ENCODE assay signal across 26 cellular contexts in genomic region chr10:127962205-127962604, GRCh38. TPM values are rescaled to one million over a fixed set of nuclear protein-coding genes. Genes with fewer than 3 reads are reported as not detected.
A peak's percentile ranks its signal among the peaks of the same experiment; 100 is the strongest.
DNase-seq lines count a peak whose midpoint lies in the region; ATAC-seq, FAIRE-seq and TF ChIP-seq lines count a peak whose summit lies in the region.
"Had no signal": no experiment of that assay in that cellular context is flagged by ENCODE, and none has a peak within 500 bp of the region (broad histone marks: within the 10 kb centered on the region; RNA-seq: fewer than 3 reads in every experiment).

No MANE protein-coding gene starts in this region.

- H3K79me2 ChIP-seq in H1 (ENCODE audit: control insufficient read depth in 1 of 2, insufficient read depth in 2 of 2, low read length in 2 of 2) = no peaks in the 10 kb centered on the region

- no peak overlapping the region; the same call in 1 of the 2 replicates for H2AFZ ChIP-seq in H1 (ENCODE audit: low read length)
- H2AFZ ChIP-seq: PC-9 had no signal

- TF ChIP-seq POLR2A in Peyer's patch (IDR thresholded peaks at IDR 0.05) (no peak), H1 (IDR thresholded peaks at IDR 0.05; ENCODE audit: control extremely low read depth in 1 of 2, low read depth in 2 of 2, low read length in 2 of 2) (no peak), right lobe of liver (IDR thresholded peaks at IDR 0.05) (no peak)

- H3K14ac ChIP-seq in H1 (ENCODE audit: insufficient read length) = no peak overlapping the region

- no peak overlapping the region for H2AK5ac ChIP-seq in H1 (ENCODE audit: low read depth, low read length)

- H2BK5ac ChIP-seq in H1 (ENCODE audit: low read depth, low read length) = 0 out of 2 replicates have a peak overlapping the region, but pooled peaks have one; percentile 52

- H3K27me3 ChIP-seq in Peyer's patch = no peaks in the 10 kb centered on the region
- H3K27me3 ChIP-seq in H1 (replicated peaks in 1 of 4; ENCODE audit: control insufficient read depth in 3 of 4, extremely low read depth in 1 of 4, insufficient read depth in 3 of 4, low read length in 3 of 4) = no peaks in the 10 kb centered on the region; a peak in 2 of 7 replicates
- H3K27me3 ChIP-seq in right lobe of liver = no peaks in the 10 kb centered on the region
- no peaks in the 10 kb centered on the region for H3K27me3 ChIP-seq in small intestine (ENCODE audit: control insufficient read depth in 2 of 2, insufficient read depth in 2 of 2, low read length in 2 of 2)
- H3K27me3 ChIP-seq: SJSA1 had no signal

- 88% methylated on average over 13 of the region's 13 CpGs; no CpG with 5 or more reads in 1 of the 2 experiments for WGBS in H1 (ENCODE audit: extremely low coverage in 1 of 2, insufficient coverage in 1 of 2, insufficient read length in 1 of 2, insufficient replicate concordance in 2 of 2, low coverage in 1 of 2, low lambda C conversion rate in 2 of 2, missing lambda C conversion rate in 1 of 2), 2 experiments
- no CpG with 5 or more reads among the region's 13 CpGs for whole genome bisulfite sequencing in right lobe of liver (ENCODE audit: insufficient coverage, low coverage, low lambda C conversion rate, missing lambda C conversion rate)
- 56 to 80% (median 62%) methylated on average over 13 of the region's 13 CpGs for WGBS in small intestine, 3 donors

- H3K4me3 ChIP-seq in Peyer's patch (no peak overlapping the region), H1 (ENCODE audit: extremely low read depth in 1 of 4, insufficient read depth in 2 of 4, low read depth in 3 of 4, low read length in 4 of 4) (no peak overlapping the region), right lobe of liver (no peak overlapping the region), small intestine (ENCODE audit: low read depth in 1 of 2, low read length in 2 of 2) (no peak overlapping the region)
- H3K4me3 ChIP-seq: A549, PC-9, SJSA1 had no signal

- no peak for TF ChIP-seq EP300 in H1 (IDR thresholded peaks at IDR 0.05; ENCODE audit: borderline replicate concordance in 1 of 2, low read depth in 2 of 2, low read length in 2 of 2)

- H3K27ac ChIP-seq in Peyer's patch (no peak overlapping the region), H1 (ENCODE audit: low read depth, low read length) (no peak overlapping the region), right lobe of liver (no peak overlapping the region), small intestine (ENCODE audit: low read depth in 1 of 2, low read length in 1 of 2) (no peak overlapping the region)
- H3K27ac ChIP-seq: A549, KMS-11, PC-9, SJSA1 had no signal

- no peak overlapping the region for H3K27ac Mint-ChIP-seq in stimulated activated effector memory CD8-positive, alpha-beta T cell treated with anti-CD3 and anti-CD28 coated beads, Interleukin-12 subunit alpha, Interleukin-12 subunit beta, amount 100 ng/mL, for 72 hours
- H3K27ac Mint-ChIP-seq: IgD-negative memory B cell had no signal

- no peak for TF ChIP-seq CTCF in Peyer's patch (IDR thresholded peaks at IDR 0.05)
- no peak for TF ChIP-seq CTCF in H1 (IDR thresholded peaks at IDR 0.05; ENCODE audit: control extremely low read depth in 1 of 3, insufficient read depth in 1 of 3, low read depth in 1 of 3, low read length in 3 of 3)
- TF ChIP-seq CTCF in right lobe of liver (IDR thresholded peaks at IDR 0.05) = no peak

- FAIRE-seq in H1 (lab: Jason Lieb, UNC) (no peak), small intestine (lab: Jason Lieb, UNC) (no peak)
- FAIRE-seq: A549, GM12891 had no signal

- no peak overlapping the region for H3K4ac ChIP-seq in H1 (replicated peaks; ENCODE audit: insufficient read length, low read depth, low read length)

- H3K4me1 Mint-ChIP-seq in stimulated activated effector memory CD8-positive, alpha-beta T cell treated with anti-CD3 and anti-CD28 coated beads, Interleukin-12 subunit alpha, Interleukin-12 subunit beta, amount 100 ng/mL, for 72 hours = no peaks in the 10 kb centered on the region
- H3K4me1 Mint-ChIP-seq: IgD-negative memory B cell had no signal

- no peaks in the 10 kb centered on the region for H3K9me3 Mint-ChIP-seq in stimulated activated effector memory CD8-positive, alpha-beta T cell treated with anti-CD3 and anti-CD28 coated beads, Interleukin-12 subunit alpha, Interleukin-12 subunit beta, amount 100 ng/mL, for 72 hours
- H3K9me3 Mint-ChIP-seq: IgD-negative memory B cell had no signal

- H3K23me2 ChIP-seq in H1 (ENCODE audit: low read depth, low read length) = 0 out of 2 replicates have a peak, but pooled peaks cover 2% of the 10 kb centered on the region

- peak overlapping the region; percentile 38; the same call in 1 of the 2 replicates for H3K18ac ChIP-seq in H1 (ENCODE audit: extremely low read depth, low read length)

- peak in 2 of 3 donors; percentile 64 to 68 for DNase-seq in Peyer's patch
- DNase-seq in H1 (ENCODE audit: low read depth in 1 of 2, low spot score in 2 of 2) = no peak
- DNase-seq in right lobe of liver = peak; percentile 58 to 84 (median 63)
- peak; percentile 46 for DNase-seq in small intestine
- no peak for DNase-seq in OCI-M2 (lab: John Stamatoyannopoulos, UW; ENCODE audit: unreplicated experiment)
- DNase-seq in stimulated activated naive CD8-positive, alpha-beta T cell treated with anti-CD3 and anti-CD28 coated beads, Interleukin-15, Interleukin-2, amounts not matched to agents 100 U/mL and 50 U/mL, for 24 hours = no peak
- no peak for DNase-seq in stimulated activated CD4-positive, alpha-beta T cell treated with anti-CD3 and anti-CD28 coated beads, Interleukin-2, amount 100 ng/mL, for 48 hours
- no peak for DNase-seq in stimulated activated effector memory CD8-positive, alpha-beta T cell treated with anti-CD3 and anti-CD28 coated beads, Interleukin-12 subunit alpha, Interleukin-12 subunit beta, amount 100 ng/mL, for 72 hours (ENCODE audit: low spot score in 2 of 2)
- DNase-seq: Calu3; DMS79 treated with DMSO at 0.1 percent for 48 hours; GF-D8; GOT3; MM.1S; NCI-H2029; NCI-H446 treated with DMSO at 0.1 percent for 48 hours; NCI-H82; NK-92 treated with Interleukin-12 subunit alpha and Interleukin-12 subunit beta, amount 100 ng/mL, for 24 hours; PC-9; Right ventricle myocardium superior; RPMI8226 had no signal

- POLR2A ChIA-PET in H1 (lab: Charles Lee; ENCODE audit: partially characterized antibody) = no interaction called here

- CTCF ChIA-PET in H1 (lab: Charles Lee; ENCODE audit: partially characterized antibody) = interaction anchor here (0.7 to 2.9 kb wide), 5 partner anchors 13 to 879 kb away, joined by 3 to 8 read pairs (median 3); no protein-coding TSS in a partner anchor

- H3K36me3 ChIP-seq in Peyer's patch (no peaks in the 10 kb centered on the region), H1 (ENCODE audit: control insufficient read depth in 2 of 4, insufficient read depth in 4 of 4, low read length in 3 of 4) (no peaks in the 10 kb centered on the region), right lobe of liver (no peaks in the 10 kb centered on the region), small intestine (ENCODE audit: control insufficient read depth in 2 of 2, insufficient read depth in 2 of 2, low read length in 2 of 2) (no peaks in the 10 kb centered on the region)
- H3K36me3 ChIP-seq: SJSA1 had no signal

- no peak overlapping the region for H3K9ac ChIP-seq in H1 (replicated peaks in 1 of 4; ENCODE audit: extremely low read depth in 1 of 4, low read depth in 3 of 4, low read length in 3 of 4)
- H3K9ac ChIP-seq: KMS-11 had no signal

- no peak overlapping the region for H2BK120ac ChIP-seq in H1 (replicated peaks; ENCODE audit: low read depth, low read length)

- no peaks in the 10 kb centered on the region for H3K36me3 Mint-ChIP-seq in stimulated activated effector memory CD8-positive, alpha-beta T cell treated with anti-CD3 and anti-CD28 coated beads, Interleukin-12 subunit alpha, Interleukin-12 subunit beta, amount 100 ng/mL, for 72 hours
- H3K36me3 Mint-ChIP-seq: IgD-negative memory B cell had no signal

- no peak overlapping the region for H3K56ac ChIP-seq in H1 (replicated peaks; ENCODE audit: insufficient read length, low read depth, low read length)

- no peaks in the 10 kb centered on the region for H3K4me1 ChIP-seq in Peyer's patch
- H3K4me1 ChIP-seq in H1 (replicated peaks in 1 of 4; ENCODE audit: control insufficient read depth in 3 of 4, insufficient read depth in 4 of 4, low read length in 3 of 4) = peaks cover 2 to 20% (median 7%) of the 10 kb centered on the region in 4 experiments
- H3K4me1 ChIP-seq in right lobe of liver = peaks cover 0 to 5% (median 0%) of the 10 kb centered on the region in 4 donors
- H3K4me1 ChIP-seq in small intestine (ENCODE audit: control insufficient read depth in 2 of 2, insufficient read depth in 1 of 2, low read depth in 1 of 2, low read length in 1 of 2) = no peaks in the 10 kb centered on the region
- H3K4me1 ChIP-seq: A549, SJSA1 had no signal

- peak overlapping the region; percentile 50; the same call in 1 of the 2 replicates for H2BK12ac ChIP-seq in H1 (ENCODE audit: low read depth, low read length)

- no peak overlapping the region for H4K8ac ChIP-seq in H1 (ENCODE audit: extremely low read depth, insufficient read depth, low read length)

- intact Hi-C loops in right lobe of liver (cut with DNase I) = no loop called here

- H2BK20ac ChIP-seq in H1 (ENCODE audit: low read length) = no peak overlapping the region

- peak; percentile 61 to 91 (median 75) for ATAC-seq in right lobe of liver
- ATAC-seq in stimulated activated naive CD8-positive, alpha-beta T cell treated with anti-CD3 and anti-CD28 coated beads, Interleukin-15, Interleukin-2, amounts not matched to agents 100 U/mL and 50 U/mL, for 24 hours = no peak
- ATAC-seq in stimulated activated effector memory CD8-positive, alpha-beta T cell treated with anti-CD3 and anti-CD28 coated beads, Interleukin-12 subunit alpha, Interleukin-12 subunit beta, amount 100 ng/mL, for 72 hours = no peak
- ATAC-seq: A549 had no signal

- H4K20me1 ChIP-seq in H1 (replicated peaks in 1 of 2; ENCODE audit: control insufficient read depth in 1 of 2, insufficient read depth in 2 of 2, low read length in 2 of 2) = no peaks in the 10 kb centered on the region

- H4K5ac ChIP-seq in H1 (ENCODE audit: insufficient read length, low read depth, low read length) = no peak overlapping the region

- H4K91ac ChIP-seq in H1 (replicated peaks; ENCODE audit: insufficient read length, low read length) = peak overlapping the region; percentile 13

- H2BK15ac ChIP-seq in H1 (ENCODE audit: low read length) = no peak overlapping the region

- H3K9me3 ChIP-seq in Peyer's patch = no peaks in the 10 kb centered on the region
- H3K9me3 ChIP-seq in H1 (ENCODE audit: insufficient read depth in 2 of 2, low read depth in 1 of 2, low read length in 1 of 2) = no peaks in the 10 kb centered on the region
- no peaks in the 10 kb centered on the region for H3K9me3 ChIP-seq in right lobe of liver
- H3K9me3 ChIP-seq in small intestine (ENCODE audit: control insufficient read depth, low read depth) = no peaks in the 10 kb centered on the region
- H3K9me3 ChIP-seq: A549, SJSA1 had no signal

- no peak overlapping the region for H3K4me3 Mint-ChIP-seq in stimulated activated effector memory CD8-positive, alpha-beta T cell treated with anti-CD3 and anti-CD28 coated beads, Interleukin-12 subunit alpha, Interleukin-12 subunit beta, amount 100 ng/mL, for 72 hours
- H3K4me3 Mint-ChIP-seq: CD14-positive monocyte, IgD-negative memory B cell had no signal

- 0 out of 4 replicates have a peak overlapping the region, but pooled peaks of 1 of the 2 experiments have one; percentile 11 for H3K4me2 ChIP-seq in H1 (ENCODE audit: insufficient read depth in 1 of 2, low read depth in 2 of 2, low read length in 2 of 2)
- H3K4me2 ChIP-seq: A549, KMS-11, PC-9 had no signal

- H3K23ac ChIP-seq in H1 (ENCODE audit: insufficient read length) = no peak overlapping the region

- no peaks in the 10 kb centered on the region for H3K79me1 ChIP-seq in H1 (ENCODE audit: low read depth, low read length)

- no peak for TF ChIP-seq RAD21 in H1 (IDR thresholded peaks at IDR 0.05 in 1 of 2, conservative IDR thresholded peaks at IDR 0.05 in 1 of 2; ENCODE audit: low read depth in 2 of 2, low read length in 2 of 2)

RNA-seq across cellular contexts. Expression of gene PTPRE, which starts 55.3 kb away (rescaled TPM):
- total RNA-seq in Peyer's patch (10 to 100 TPM; 24.0 to 48.7 (median 35.4) TPM), right lobe of liver (1 to 10 TPM; 2.3 to 9.2 (median 2.7) TPM)
- 0.54 and 0.69 TPM in 2 replicates for total RNA-seq in H1 (2021; fragmentation: NEBNext Ultra II Directional; extraction: Animal tissue kit (Norgen Biotek cat#: 25700))
- polyA plus RNA-seq in H1 (2011; rRNA removed) (0.33 and 0.52 TPM in 2 replicates), small intestine (1 to 10 TPM; 2.7 to 8.8 (median 3.5) TPM)
- polyA plus RNA-seq in H1 (2011; cell fraction: cytosol; rRNA removed) = 0.30 TPM
- 1.8 TPM for polyA plus RNA-seq in H1 (2011; cell fraction: nucleus; rRNA removed)
- 0.55 to 1.9 TPM (median 0.93 TPM) in 4 replicates for polyA plus RNA-seq in H1 (2012, experiment 1 of 2)
- polyA plus RNA-seq in H1 (2012, experiment 2 of 2) = 0.08 TPM
- 1.5 TPM for polyA plus RNA-seq in H1 (2013, experiment 1 of 2)
- 0.72 TPM for polyA plus RNA-seq in H1 (2013, experiment 2 of 2)
- 0.56 and 2.1 TPM in 2 replicates for polyA minus RNA-seq in H1 (2011; rRNA and poly(A)+ RNA removed)
- polyA minus RNA-seq in H1 (2011; cell fraction: cytosol; rRNA and poly(A)+ RNA removed) = 3.0 TPM
- polyA minus RNA-seq in H1 (2011; cell fraction: nucleus; rRNA and poly(A)+ RNA removed) = 1.7 TPM

Comparison
In these comparisons a context has a peak if more than half of its experiments do, and no peak if none do; other contexts are left out.
1. DNase-seq: peak in Peyer's patch (2 of 3), right lobe of liver (3 of 3) and small intestine (single experiment); none in H1 (0 of 2), OCI-M2 (single experiment), stimulated activated naive CD8-positive, alpha-beta T cell treated with anti-CD3 and anti-CD28 coated beads, Interleukin-15, Interleukin-2, amounts not matched to agents 100 U/mL and 50 U/mL, for 24 hours (single experiment), stimulated activated CD4-positive, alpha-beta T cell treated with anti-CD3 and anti-CD28 coated beads, Interleukin-2, amount 100 ng/mL, for 48 hours (0 of 2) and stimulated activated effector memory CD8-positive, alpha-beta T cell treated with anti-CD3 and anti-CD28 coated beads, Interleukin-12 subunit alpha, Interleukin-12 subunit beta, amount 100 ng/mL, for 72 hours (0 of 2).
2. ATAC-seq: peak in right lobe of liver (4 of 4); none in stimulated activated naive CD8-positive, alpha-beta T cell treated with anti-CD3 and anti-CD28 coated beads, Interleukin-15, Interleukin-2, amounts not matched to agents 100 U/mL and 50 U/mL, for 24 hours (single experiment) and stimulated activated effector memory CD8-positive, alpha-beta T cell treated with anti-CD3 and anti-CD28 coated beads, Interleukin-12 subunit alpha, Interleukin-12 subunit beta, amount 100 ng/mL, for 72 hours (single experiment).